9 cellular contexts compared by ENCODE assay signal in genomic region chr19:38678891-38679494, GRCh38. TPM values are rescaled to one million over a fixed set of nuclear protein-coding genes. Genes with fewer than 3 reads are reported as not detected.
A peak's percentile ranks its signal among the peaks of the same experiment; 100 is the strongest.
DNase-seq lines count a peak whose midpoint lies in the region; ATAC-seq and TF ChIP-seq lines count a peak whose summit lies in the region.
"Had no signal": no experiment of that assay in that cellular context is flagged by ENCODE, and none has a peak within 500 bp of the region (broad histone marks: within the 10 kb centered on the region; RNA-seq: fewer than 3 reads in every experiment).

No MANE protein-coding gene starts in this region.

- H3K79me2 ChIP-seq in osteoblast (ENCODE audit: insufficient read depth, low read length): peaks cover 98% of the 10 kb centered on the region

- H3K27ac ChIP-seq in heart right ventricle (peak overlapping the region in 9 of 10 donors; percentile 36 to 95 (median 85)), epithelial cell of prostate (peak overlapping the region; percentile 100), osteoblast (ENCODE audit: low read depth, low read length) (peak overlapping the region; percentile 21), aorta (ENCODE audit: low read depth in 1 of 2, low read length in 2 of 2) (peak overlapping the region; percentile 18 to 64)

- 73 to 75% methylated on average over 7 of the region's 7 CpGs for WGBS in heart right ventricle, 2 donors
- WGBS in aorta, 2 donors: 59 to 61% methylated on average over 7 of the region's 7 CpGs

- ATAC-seq in heart right ventricle (no peak), aorta (ENCODE audit: low FRiP score) (no peak), GM18909 (IDR thresholded peaks at IDR 0.05; ENCODE audit: poor library complexity, unreplicated experiment) (no peak)
- ATAC-seq: activated T-cell treated with anti-CD3 and anti-CD28 coated beads, Interleukin-2, amount 50 U/mL, for 4 hours had no signal

- H2AFZ ChIP-seq in osteoblast (ENCODE audit: low read length): no peak overlapping the region

- H3K36me3 ChIP-seq in heart right ventricle: peaks cover 0 to 32% (median 0%) of the 10 kb centered on the region in 9 donors
- H3K36me3 ChIP-seq in osteoblast (ENCODE audit: insufficient read depth, low read length): peaks cover 36% of the 10 kb centered on the region
- H3K36me3 ChIP-seq in aorta (ENCODE audit: control insufficient read depth in 1 of 2, insufficient read depth in 2 of 2, low read length in 1 of 2): peaks cover 0 to 4% of the 10 kb centered on the region in 2 donors

- no peak for TF ChIP-seq CTCF in heart right ventricle (IDR thresholded peaks at IDR 0.05)
- no peak for TF ChIP-seq CTCF in osteoblast (IDR thresholded peaks at IDR 0.05; ENCODE audit: extremely low read depth, low read depth, low read length)

- intact Hi-C loops in heart right ventricle (cut with DNase I): no loop called here
- intact Hi-C loops in cardiac septum (cut with DNase I): no loop called here
- intact Hi-C loops in aorta (cut with DNase I): no loop called here

- DNase-seq in heart right ventricle: no peak
- DNase-seq in cardiac septum (ENCODE audit: low spot score): no peak
- DNase-seq in epithelial cell of prostate (ENCODE audit: low read depth, low spot score): no peak
- peak; percentile 60 for DNase-seq in osteoblast (ENCODE audit: insufficient read length, low spot score, missing footprints)
- no peak for DNase-seq in aorta
- DNase-seq in DMS79 (lab: John Stamatoyannopoulos, UW): no peak
- DNase-seq in D341Med (ENCODE audit: low spot score): no peak
- DNase-seq: activated T-cell treated with anti-CD3 and anti-CD28 coated beads, Interleukin-2, amount 50 U/mL, for 4 hours had no signal

- peaks cover 65% of the 10 kb centered on the region for H4K20me1 ChIP-seq in osteoblast (ENCODE audit: insufficient read depth, low read length)

- peaks cover 55 to 100% (median 97%) of the 10 kb centered on the region in 9 donors for H3K4me1 ChIP-seq in heart right ventricle
- H3K4me1 ChIP-seq in osteoblast (ENCODE audit: insufficient read depth, low read length): peaks cover 57% of the 10 kb centered on the region
- peaks cover 7 to 16% of the 10 kb centered on the region in 2 donors for H3K4me1 ChIP-seq in aorta (ENCODE audit: control insufficient read depth in 1 of 2, insufficient read depth in 2 of 2, low read length in 2 of 2)

- H3K9me3 ChIP-seq in heart right ventricle (no peaks in the 10 kb centered on the region), osteoblast (ENCODE audit: low read depth, low read length) (no peaks in the 10 kb centered on the region), aorta (ENCODE audit: control insufficient read depth, low read length) (no peaks in the 10 kb centered on the region)

- H3K4me3 ChIP-seq in heart right ventricle (no peak overlapping the region), osteoblast (ENCODE audit: insufficient read depth, low read length) (no peak overlapping the region), aorta (ENCODE audit: low read length in 2 of 2) (no peak overlapping the region)

- no peak overlapping the region for H3K4me2 ChIP-seq in osteoblast (ENCODE audit: insufficient read depth, low read length)

- no peaks in the 10 kb centered on the region for H3K27me3 ChIP-seq in heart right ventricle
- no peaks in the 10 kb centered on the region for H3K27me3 ChIP-seq in osteoblast (ENCODE audit: insufficient read depth, low read length)
- no peaks in the 10 kb centered on the region for H3K27me3 ChIP-seq in aorta (ENCODE audit: control insufficient read depth in 1 of 2, insufficient read depth in 2 of 2, low read length in 1 of 2)

RNA-seq across cellular contexts. Expression of gene ACTN4, which starts 31.5 kb away (rescaled TPM):
- total RNA-seq in heart right ventricle (100 to 1,000 TPM; 129 to 291 (median 149) TPM), cardiac septum (190 TPM), osteoblast (204 and 229 TPM in 2 replicates), aorta (1,000 to 10,000 TPM in 1 of 2 donors, 100 to 1,000 TPM in 1; 794 to 1,985 TPM)
- polyA plus RNA-seq in heart right ventricle (100 to 1,000 TPM in 1 of 2 donors, 10 to 100 TPM in 1; 92.4 to 189 TPM), aorta (100 to 1,000 TPM; 111 to 163 TPM)

Comparison
In these comparisons a context has a peak if more than half of its experiments do, and no peak if none do; other contexts are left out.
1. H3K27ac ChIP-seq: peak in every context shown above with its lines; median percentile 100 in epithelial cell of prostate; 85 in heart right ventricle; 41 in aorta; 21 in osteoblast.